Comparison of ENCODE assay signal across 16 cellular contexts in the genomic region with DNA sequence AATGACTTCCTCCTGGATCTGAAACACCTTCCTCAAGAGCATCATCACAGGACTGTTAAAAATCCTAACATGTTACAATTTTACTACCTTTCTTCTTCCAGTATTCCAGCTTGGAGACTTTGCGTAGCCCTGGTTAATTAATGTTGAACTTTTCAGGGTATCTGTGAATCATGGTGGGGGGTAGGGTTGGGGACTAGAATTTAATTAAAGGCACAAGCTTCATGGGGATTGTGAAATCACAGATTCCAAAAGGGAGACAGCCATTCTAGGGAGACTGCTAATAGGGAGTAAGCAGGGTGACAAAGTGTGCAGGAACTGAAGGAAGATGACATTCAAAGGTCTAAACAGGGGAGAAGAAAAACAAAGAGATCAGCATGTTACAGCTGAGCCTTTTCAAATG.
DNase-seq lines count a peak whose midpoint lies in the region; ATAC-seq and TF ChIP-seq lines count a peak whose summit lies in the region.
"Had no signal": no experiment of that assay in that cellular context is flagged by ENCODE, and none has a peak within 500 bp of the region (broad histone marks: within the 10 kb centered on the region; RNA-seq: fewer than 3 reads in every experiment).

No MANE protein-coding gene starts in this region.

- no peak overlapping the region for H3K4me3 Mint-ChIP-seq in T-cell
- no peak overlapping the region for H3K4me3 Mint-ChIP-seq in T-helper 2 cell treated with Interferon-gamma antibody and Interleukin-4, amounts not matched to agents 5 μg/mL and 100 μg/mL, for 36 hours
- H3K4me3 Mint-ChIP-seq: CD8-positive, alpha-beta T cell had no signal

- H3K79me2 ChIP-seq in mesendoderm (ENCODE audit: control insufficient read depth, insufficient read depth, low read length): no peaks in the 10 kb centered on the region

- DNase-seq in HK-2 (ENCODE audit: unreplicated experiment) (peak; percentile 12), epithelial cell of proximal tubule (ENCODE audit: low read depth) (peak; percentile 82), mesendoderm (peak; percentile 22), superior temporal gyrus (ENCODE audit: extremely low spot score) (peak; percentile 1), T-cell (no peak), lower leg skin (ENCODE audit: low spot score in 2 of 2) (no peak)
- DNase-seq in T-helper 2 cell treated with Interferon-gamma antibody and Interleukin-4, amounts not matched to agents 5 μg/mL and 100 μg/mL, for 36 hours (ENCODE audit: low spot score): no peak
- DNase-seq: CD8-positive, alpha-beta T cell; DMS 273 treated with DMSO at 0.1 percent for 48 hours; NCI-H1436 treated with DMSO at 0.1 percent for 48 hours; NCI-H2081 treated with DMSO at 0.1 percent for 48 hours; NCI-H526; OCI-M1 had no signal

- H3K4me2 ChIP-seq in mesendoderm (ENCODE audit: low read length): no peak overlapping the region

- H3K4me1 Mint-ChIP-seq in T-cell: no peaks in the 10 kb centered on the region
- H3K4me1 Mint-ChIP-seq in T-helper 2 cell treated with Interferon-gamma antibody and Interleukin-4, amounts not matched to agents 5 μg/mL and 100 μg/mL, for 36 hours (ENCODE audit: low read depth): no peaks in the 10 kb centered on the region

- no peak overlapping the region for H3K4ac ChIP-seq in mesendoderm (ENCODE audit: low read depth, low read length)

- no peak overlapping the region for H3K27ac Mint-ChIP-seq in T-cell
- no peak overlapping the region for H3K27ac Mint-ChIP-seq in T-helper 2 cell treated with Interferon-gamma antibody and Interleukin-4, amounts not matched to agents 5 μg/mL and 100 μg/mL, for 36 hours
- H3K27ac Mint-ChIP-seq: CD8-positive, alpha-beta T cell had no signal

- no peak overlapping the region for H3K56ac ChIP-seq in mesendoderm (ENCODE audit: low read length)

- no peak for TF ChIP-seq POLR2A in lower leg skin (IDR thresholded peaks at IDR 0.05)

- H2BK15ac ChIP-seq in mesendoderm (replicated peaks; ENCODE audit: low read depth): no peak overlapping the region

- H3K4me3 ChIP-seq in epithelial cell of proximal tubule (ENCODE audit: low read depth, low read length) (peak overlapping the region; percentile 15), mesendoderm (ENCODE audit: low read length) (no peak overlapping the region), lower leg skin (ENCODE audit: low read depth, poor library complexity, severe bottlenecking) (no peak overlapping the region)
- H3K4me3 ChIP-seq: SJSA1 had no signal

- no peak overlapping the region for H3K23ac ChIP-seq in mesendoderm (ENCODE audit: low read length)

- no peak for ATAC-seq in T-cell (replicated peaks in 1 of 4)
- no peak for ATAC-seq in HG02973 (IDR thresholded peaks at IDR 0.05; ENCODE audit: unreplicated experiment)
- ATAC-seq: CD8-positive, alpha-beta T cell had no signal

- H4K8ac ChIP-seq in mesendoderm (ENCODE audit: low read depth, low read length): no peak overlapping the region

- H3K27me3 ChIP-seq in mesendoderm (ENCODE audit: insufficient read depth, low read length, poor library complexity): no peaks in the 10 kb centered on the region
- H3K27me3 ChIP-seq: SJSA1 had no signal

- intact Hi-C loops in lower leg skin (cut with DNase I; ENCODE audit: low total_unique reads): no loop called here

- no peaks in the 10 kb centered on the region for H3K36me3 Mint-ChIP-seq in T-cell
- no peaks in the 10 kb centered on the region for H3K36me3 Mint-ChIP-seq in T-helper 2 cell treated with Interferon-gamma antibody and Interleukin-4, amounts not matched to agents 5 μg/mL and 100 μg/mL, for 36 hours (ENCODE audit: low read depth)
- H3K36me3 Mint-ChIP-seq: CD8-positive, alpha-beta T cell had no signal

- POLR2A ChIA-PET in T-cell (lab: Charles Lee): no interaction called here

- H4K5ac ChIP-seq in mesendoderm (ENCODE audit: low read length): no peak overlapping the region

- no CpG with 5 or more reads among the region's 1 CpG for WGBS in mesendoderm (ENCODE audit: extremely low coverage, insufficient coverage, low lambda C conversion rate)
- 92 to 97% methylated on average over 1 of the region's 1 CpG for WGBS in lower leg skin, 2 donors

- no peaks in the 10 kb centered on the region for H3K27me3 Mint-ChIP-seq in T-cell
- H3K27me3 Mint-ChIP-seq in T-helper 2 cell treated with Interferon-gamma antibody and Interleukin-4, amounts not matched to agents 5 μg/mL and 100 μg/mL, for 36 hours (ENCODE audit: low read depth): no peaks in the 10 kb centered on the region

- H2AK5ac ChIP-seq in mesendoderm (ENCODE audit: low read length): no peak overlapping the region

- CTCF ChIA-PET in T-cell (lab: Charles Lee): no interaction called here

- H3K79me1 ChIP-seq in mesendoderm (ENCODE audit: low read length): no peaks in the 10 kb centered on the region

- H3K18ac ChIP-seq in mesendoderm (ENCODE audit: low read length): no peak overlapping the region

- TF ChIP-seq CTCF in epithelial cell of proximal tubule (conservative IDR thresholded peaks at IDR 0.05; ENCODE audit: low read depth, low read length) (no peak), lower leg skin (IDR thresholded peaks at IDR 0.05) (no peak)

- no peak overlapping the region for H2BK120ac ChIP-seq in mesendoderm (ENCODE audit: low read depth, low read length)

- no peak overlapping the region for H3K27ac ChIP-seq in mesendoderm (ENCODE audit: low read depth, low read length)
- H3K27ac ChIP-seq: RWPE1, SJSA1 had no signal

- no peaks in the 10 kb centered on the region for H3K36me3 ChIP-seq in mesendoderm (ENCODE audit: control insufficient read depth, insufficient read depth, low read length)
- H3K36me3 ChIP-seq: SJSA1 had no signal

- peaks cover 9 to 15% (median 11%) of the 10 kb centered on the region in 3 donors for H3K9me3 Mint-ChIP-seq in T-cell
- H3K9me3 Mint-ChIP-seq in T-helper 2 cell treated with Interferon-gamma antibody and Interleukin-4, amounts not matched to agents 5 μg/mL and 100 μg/mL, for 36 hours: peaks cover 12% of the 10 kb centered on the region

- H3K9ac ChIP-seq in mesendoderm (ENCODE audit: low read length): no peak overlapping the region

- no peak overlapping the region for H2BK5ac ChIP-seq in mesendoderm (ENCODE audit: low read length)

- H3K4me1 ChIP-seq in mesendoderm (ENCODE audit: control insufficient read depth, low read depth, low read length): no peaks in the 10 kb centered on the region
- H3K4me1 ChIP-seq: SJSA1 had no signal

Comparison
In these comparisons a context has a peak if more than half of its experiments do, and no peak if none do; other contexts are left out.
1. DNase-seq: peak in HK-2 (single experiment), epithelial cell of proximal tubule (single experiment), mesendoderm (single experiment) and superior temporal gyrus (single experiment); none in T-cell (0 of 34), lower leg skin (0 of 2) and T-helper 2 cell treated with Interferon-gamma antibody and Interleukin-4, amounts not matched to agents 5 μg/mL and 100 μg/mL, for 36 hours (single experiment).